ENCODE assay signal across 17 cellular contexts in genomic region chr10:7264313-7264741, GRCh38.
A peak's percentile ranks its signal among the peaks of the same experiment; 100 is the strongest.
DNase-seq lines count a peak whose midpoint lies in the region; FAIRE-seq and TF ChIP-seq lines count a peak whose summit lies in the region.
"Had no signal": no experiment of that assay in that cellular context is flagged by ENCODE, and none has a peak within 500 bp of the region (broad histone marks: within the 10 kb centered on the region; RNA-seq: fewer than 3 reads in every experiment).

No MANE protein-coding gene starts in this region.

- H3K36me3 Mint-ChIP-seq in CD14-positive monocyte: peaks cover 13% of the 10 kb centered on the region in 2 donors

- 20 to 57% (median 31%) methylated on average over 7 of the region's 7 CpGs for WGBS in small intestine, 3 donors

- peaks cover 0 to 3% (median 0%) of the 10 kb centered on the region in 7 donors for H3K9me3 Mint-ChIP-seq in CD14-positive monocyte
- H3K9me3 Mint-ChIP-seq: CD4-positive, alpha-beta memory T cell; dendritic cell treated with granulocyte-macrophage colony-stimulating factor and Interleukin-4, amounts not matched to agents 40 ng/mL and 50 ng/mL, for 4 days; T-cell had no signal

- H3K27me3 ChIP-seq in small intestine (ENCODE audit: control insufficient read depth in 2 of 2, insufficient read depth in 2 of 2, low read length in 2 of 2) (no peaks in the 10 kb centered on the region), WERI-Rb-1 (ENCODE audit: insufficient read depth, low read depth, severe bottlenecking) (peaks cover 5% of the 10 kb centered on the region)

- H3K36me3 ChIP-seq in small intestine (ENCODE audit: control insufficient read depth in 2 of 2, insufficient read depth in 2 of 2, low read length in 2 of 2) (no peaks in the 10 kb centered on the region), WERI-Rb-1 (no peaks in the 10 kb centered on the region)

- H3K4me3 Mint-ChIP-seq in CD14-positive monocyte: no peak overlapping the region
- H3K4me3 Mint-ChIP-seq: CD4-positive, alpha-beta memory T cell; T-cell had no signal

- H3K27ac Mint-ChIP-seq in CD14-positive monocyte: peak overlapping the region in 2 of 7 donors; percentile 10 to 37
- H3K27ac Mint-ChIP-seq: CD4-positive, alpha-beta memory T cell had no signal

- DNase-seq in HT-29 (ENCODE audit: low spot score): peak; percentile 51
- DNase-seq in SW480 (ENCODE audit: low spot score): peak; percentile 29
- DNase-seq in fibroblast of pulmonary artery (ENCODE audit: low read depth): peak; percentile 36
- DNase-seq in small intestine: peak; percentile 15
- DNase-seq in WERI-Rb-1: no peak
- no peak for DNase-seq in NCI-H1048 (lab: John Stamatoyannopoulos, UW)
- DNase-seq in CD14-positive monocyte (ENCODE audit: low spot score): no peak
- DNase-seq in RPMI8226: no peak
- DNase-seq: activated CD4-positive, alpha-beta T cell treated with anti-CD3 and anti-CD28 coated beads for 4 hours; activated T-cell treated with anti-CD3 and anti-CD28 coated beads, Interleukin-2, amount 50 U/mL, for 1 hour; CD4-positive, alpha-beta memory T cell; Karpas-422; NCI-H2107; T-cell had no signal

- H3K4me3 ChIP-seq in fibroblast of pulmonary artery (replicated peaks; ENCODE audit: low read depth, low read length): no peak overlapping the region
- no peak overlapping the region for H3K4me3 ChIP-seq in small intestine (ENCODE audit: low read depth in 1 of 2, low read length in 2 of 2)
- no peak overlapping the region for H3K4me3 ChIP-seq in WERI-Rb-1 (ENCODE audit: low read depth, low read length)

- H3K9me3 ChIP-seq in small intestine (ENCODE audit: control insufficient read depth, low read depth): no peaks in the 10 kb centered on the region
- H3K9me3 ChIP-seq in WERI-Rb-1 (ENCODE audit: severe bottlenecking): no peaks in the 10 kb centered on the region

- H3K4me1 ChIP-seq in small intestine (ENCODE audit: control insufficient read depth in 2 of 2, insufficient read depth in 1 of 2, low read depth in 1 of 2, low read length in 1 of 2): no peaks in the 10 kb centered on the region

- FAIRE-seq in small intestine (lab: Jason Lieb, UNC): no peak
- FAIRE-seq: frontal cortex, H1 had no signal

- intact Hi-C loops in CD14-positive monocyte (cut with micrococcal nuclease): loop anchor here (5.0 to 10.0 kb wide), 2 partner anchors 148 to 150 kb away; partner anchors contain the start of gene SFMBT2 (in 2 of the 2)

- no peak overlapping the region for H3K27ac ChIP-seq in small intestine (ENCODE audit: low read depth in 1 of 2, low read length in 1 of 2)
- H3K27ac ChIP-seq in WERI-Rb-1: no peak overlapping the region

- TF ChIP-seq CTCF in fibroblast of pulmonary artery (IDR thresholded peaks at IDR 0.05; ENCODE audit: low read length, missing control alignments): no peak
- TF ChIP-seq CTCF in WERI-Rb-1 (IDR thresholded peaks at IDR 0.05; ENCODE audit: low read depth, low read length): no peak
- no peak for TF ChIP-seq CTCF in CD14-positive monocyte (IDR thresholded peaks at IDR 0.05)

- H3K4me1 Mint-ChIP-seq in CD14-positive monocyte: peaks cover 39% of the 10 kb centered on the region

- no peaks in the 10 kb centered on the region for H3K27me3 Mint-ChIP-seq in CD14-positive monocyte (ENCODE audit: low read depth in 3 of 3)
- H3K27me3 Mint-ChIP-seq: CD4-positive, alpha-beta memory T cell; dendritic cell treated with granulocyte-macrophage colony-stimulating factor and Interleukin-4, amounts not matched to agents 40 ng/mL and 50 ng/mL, for 4 days; T-cell had no signal

Comparison
In these comparisons a context has a peak if more than half of its experiments do, and no peak if none do; other contexts are left out.
1. DNase-seq: peak in HT-29 (single experiment), SW480 (single experiment), fibroblast of pulmonary artery (single experiment) and small intestine (single experiment); none in WERI-Rb-1 (single experiment), NCI-H1048 (single experiment), CD14-positive monocyte (single experiment) and RPMI8226 (single experiment).